2 cellular contexts compared by ENCODE assay signal in genomic region chr4:46404961-46405360, GRCh38.
TF ChIP-seq lines count a peak whose summit lies in the region.

No MANE protein-coding gene starts in this region.

TF ChIP-seq in GM23338, 12 proteins besides CTCF, POLR2A, EP300 and RAD21:
- no peak for TF ChIP-seq EZH2 (IDR thresholded peaks at IDR 0.05; ENCODE audit: low read depth, unreplicated experiment)
- no peak for TF ChIP-seq ZNF462 (CRISPR knock-in tag; IDR thresholded peaks at IDR 0.05)
- TF ChIP-seq ETS1 (IDR thresholded peaks at IDR 0.05) = no peak
- TF ChIP-seq REST (IDR thresholded peaks at IDR 0.05; ENCODE audit: unreplicated experiment) = no peak
- no peak for TF ChIP-seq POLR2AphosphoS5 (IDR thresholded peaks at IDR 0.05; ENCODE audit: low read depth)
- TF ChIP-seq NANOG (IDR thresholded peaks at IDR 0.05; ENCODE audit: borderline replicate concordance) = no peak
- TF ChIP-seq CREB1 (CRISPR knock-in tag; IDR thresholded peaks at IDR 0.05; ENCODE audit: low read depth) = no peak
- no peak for TF ChIP-seq EZH2phosphoT487 (IDR thresholded peaks at IDR 0.05; ENCODE audit: unreplicated experiment)
- no peak for TF ChIP-seq JUNB (IDR thresholded peaks at IDR 0.05; ENCODE audit: unreplicated experiment)
- TF ChIP-seq STAT1 (IDR thresholded peaks at IDR 0.05; ENCODE audit: unreplicated experiment) = no peak
- TF ChIP-seq ZNF114 (CRISPR knock-in tag; IDR thresholded peaks at IDR 0.05) = no peak
- no peak for TF ChIP-seq ZNF331 (CRISPR knock-in tag; IDR thresholded peaks at IDR 0.05; ENCODE audit: low read depth)

TF ChIP-seq in H1, 55 proteins besides CTCF, POLR2A, EP300 and RAD21:
- peak; percentile 68; the same call in 1 of the 2 replicates for TF ChIP-seq SP1 (IDR thresholded peaks at IDR 0.05; ENCODE audit: low read depth, low read length)
- no peak for TF ChIP-seq SIRT6 (IDR thresholded peaks at IDR 0.05; ENCODE audit: low read length)
- no peak for TF ChIP-seq RXRA (IDR thresholded peaks at IDR 0.05; ENCODE audit: insufficient read depth, low read depth, low read length)
- TF ChIP-seq KDM1A (IDR thresholded peaks at IDR 0.05; ENCODE audit: borderline replicate concordance, low read length) = no peak
- no peak for TF ChIP-seq USF2 (IDR thresholded peaks at IDR 0.05; ENCODE audit: low read length)
- TF ChIP-seq MAX (IDR thresholded peaks at IDR 0.05) = no peak
